In the genomic region with DNA sequence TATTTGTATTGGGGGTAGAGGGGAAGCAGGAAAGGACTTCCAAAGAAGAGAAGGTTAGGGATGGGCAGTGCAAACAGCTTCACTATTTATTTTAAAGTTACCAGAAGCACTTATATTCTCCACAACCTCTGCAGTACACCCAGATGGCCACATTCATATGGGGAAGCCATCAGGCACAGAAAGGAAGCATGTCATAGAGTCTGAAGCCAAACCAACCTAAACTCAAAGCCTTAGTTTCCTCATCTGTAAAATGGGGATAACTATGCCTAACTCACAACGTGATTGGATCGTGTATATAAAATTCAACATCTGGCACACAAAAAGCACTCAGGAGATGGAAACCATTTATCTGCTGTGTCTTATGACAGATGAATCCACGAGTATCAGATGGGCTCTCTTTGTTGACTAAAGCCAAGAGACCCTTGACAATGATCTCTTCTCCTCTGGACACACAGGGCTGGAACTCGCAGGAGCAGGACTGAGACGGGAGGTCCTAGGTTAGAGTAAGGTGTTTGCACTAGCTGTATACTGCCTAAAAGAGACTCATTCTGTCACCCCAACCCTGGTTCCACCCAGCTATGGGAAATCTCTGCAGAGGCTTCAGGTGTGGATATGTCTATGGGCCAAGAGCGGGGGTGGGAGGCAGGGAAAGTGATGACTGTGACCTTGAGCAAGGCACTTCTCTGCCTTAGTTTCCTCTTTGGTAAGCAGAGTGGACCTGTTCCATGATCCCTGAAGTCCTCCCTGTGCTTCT, we compare ENCODE assay signal across 9 cellular contexts. TPM values are rescaled to one million over a fixed set of nuclear protein-coding genes. Genes with fewer than 3 reads are reported as not detected.
DNase-seq lines count a peak whose midpoint lies in the region; TF ChIP-seq lines count a peak whose summit lies in the region.
"Had no signal": no experiment of that assay in that cellular context is flagged by ENCODE, and none has a peak within 500 bp of the region (broad histone marks: within the 10 kb centered on the region; RNA-seq: fewer than 3 reads in every experiment).

No MANE protein-coding gene starts in this region.

- no peak overlapping the region for H3K4me3 ChIP-seq in brain microvascular endothelial cell (ENCODE audit: low read depth, low read length)

- DNase-seq in DMS53 (lab: John Stamatoyannopoulos, UW), result peak; percentile 70
- no peak for DNase-seq in DMS53 treated with DMSO at 0.1 percent for 48 hours (lab: John Stamatoyannopoulos, UW; ENCODE audit: unreplicated experiment)
- peak; percentile 23 for DNase-seq in HT1080 (ENCODE audit: low read depth)
- no peak for DNase-seq in brain microvascular endothelial cell
- no peak for DNase-seq in neural crest cell (ENCODE audit: low read depth, low spot score)
- DNase-seq in retina, result no peak
- no peak for DNase-seq in islet precursor cell
- DNase-seq in NCI-H1694 treated with DMSO at 0.1 percent for 48 hours (lab: John Stamatoyannopoulos, UW), result no peak

- no peak overlapping the region for H3K27ac ChIP-seq in brain microvascular endothelial cell

- H3K27me3 Mint-ChIP-seq in neural crest cell (ENCODE audit: low read depth), result no peaks in the 10 kb centered on the region

- H3K27ac Mint-ChIP-seq in neural crest cell (ENCODE audit: unreplicated experiment), result no peak overlapping the region

- peak overlapping the region; percentile 99 for H3K4me3 Mint-ChIP-seq in neural crest cell

- H3K9me3 Mint-ChIP-seq in neural crest cell, result no peaks in the 10 kb centered on the region

- H3K4me1 Mint-ChIP-seq in neural crest cell, result peaks cover 50% of the 10 kb centered on the region

- no peaks in the 10 kb centered on the region for H3K36me3 ChIP-seq in brain microvascular endothelial cell (replicated peaks)

- no peaks in the 10 kb centered on the region for H3K36me3 Mint-ChIP-seq in neural crest cell (ENCODE audit: low read depth)

- in situ Hi-C loops in brain microvascular endothelial cell (cut with HindIII; ENCODE audit: low pct_ligation_motif_present, low sequenced_read_pairs), result no loop called here

- TF ChIP-seq CTCF in brain microvascular endothelial cell (IDR thresholded peaks at IDR 0.05; ENCODE audit: low read depth, low read length, missing control alignments), result peak; percentile 28
- peak; percentile 47 for TF ChIP-seq CTCF in neural crest cell (conservative IDR thresholded peaks at IDR 0.05)

- H3K27me3 ChIP-seq in brain microvascular endothelial cell (replicated peaks), result no peaks in the 10 kb centered on the region

RNA-seq across cellular contexts. Expression of a gene that starts 1.8 kb away (rescaled TPM):
- total RNA-seq in HT1080 (2014; rRNA removed; shearing (Covaris generic)), result 2.4 and 4.1 TPM in 2 replicates
- polyA plus RNA-seq in HT1080 (2015; cell fraction: cytosol; rRNA removed), result 7.9 and 10.5 TPM in 2 replicates
- polyA plus RNA-seq in HT1080 (2015; cell fraction: nucleus; rRNA removed), result 11.2 and 12.6 TPM in 2 replicates
- total RNA-seq in neural crest cell, result 33.2 and 34.8 TPM in 2 replicates

RNA-seq across cellular contexts. Expression of a gene that starts 56.4 kb away (rescaled TPM):
- total RNA-seq in HT1080 (2014; rRNA removed; shearing (Covaris generic)), result 1.6 and 2.7 TPM in 2 replicates
- 1.8 and 2.4 TPM in 2 replicates for polyA plus RNA-seq in HT1080 (2015; cell fraction: cytosol; rRNA removed)
- 5.7 and 7.2 TPM in 2 replicates for polyA plus RNA-seq in HT1080 (2015; cell fraction: nucleus; rRNA removed)
- 0.16 and 0.44 TPM in 2 replicates for total RNA-seq in neural crest cell
- total RNA-seq: A172 had no signal

Comparison
In these comparisons a context has a peak if more than half of its experiments do, and no peak if none do; other contexts are left out.
1. DNase-seq: peak in DMS53 (single experiment) and HT1080 (single experiment); none in DMS53 treated with DMSO at 0.1 percent for 48 hours (single experiment), brain microvascular endothelial cell (single experiment), neural crest cell (single experiment), retina (single experiment), islet precursor cell (single experiment) and NCI-H1694 treated with DMSO at 0.1 percent for 48 hours (single experiment).